8 cellular contexts compared by ENCODE assay signal in the genomic region with DNA sequence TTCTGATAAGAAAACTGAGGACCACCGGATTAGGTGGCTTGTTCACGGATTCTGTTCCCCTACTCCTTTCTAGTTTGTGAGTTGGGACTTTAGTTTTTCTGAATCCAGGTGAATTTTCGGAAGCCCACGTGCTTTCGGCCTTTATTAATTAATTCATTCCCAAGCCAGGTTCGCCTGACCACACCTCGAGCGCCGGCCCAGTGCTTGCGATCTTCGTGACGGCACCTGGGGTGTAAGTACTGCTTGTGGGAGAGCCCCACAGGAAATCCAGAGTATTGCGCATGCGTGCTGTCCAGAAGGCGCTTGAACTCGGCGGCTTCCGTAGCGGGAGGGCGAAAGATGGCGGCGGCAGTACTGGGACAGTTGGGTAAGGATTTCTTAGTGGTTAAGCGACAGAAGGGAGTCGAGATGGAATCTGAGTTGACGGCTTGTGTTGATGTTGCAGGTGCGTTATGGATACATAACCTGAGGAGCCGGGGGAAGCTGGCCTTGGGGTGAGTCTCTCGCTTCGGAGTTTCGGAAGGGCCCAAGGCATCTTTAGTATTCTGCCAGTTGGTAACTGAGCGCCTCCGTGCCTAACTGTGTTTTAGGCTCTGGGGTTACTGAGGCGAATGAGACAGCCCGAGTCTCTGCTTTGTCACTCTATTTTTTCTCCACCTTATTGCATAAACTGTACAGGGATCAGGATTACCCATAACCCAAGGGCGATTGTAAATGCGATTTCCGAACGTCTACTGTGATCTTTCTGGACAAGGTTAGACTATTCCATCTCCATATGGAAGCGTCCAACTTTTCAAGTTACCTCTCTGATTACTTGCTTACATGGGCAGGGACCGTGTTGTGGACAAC. TPM values are rescaled to one million over a fixed set of nuclear protein-coding genes. Genes with fewer than 3 reads are reported as not detected.
DNase-seq lines count a peak whose midpoint lies in the region; ATAC-seq and TF ChIP-seq lines count a peak whose summit lies in the region.

Gene MRPL22, plus strand, starts transcription at position 302 of the 849 bp plus-strand sequence. Its CDS starts 38 bp downstream, at position 340.

- peak within 1 kb of the TSS; percentile 100 for H3K4me3 Mint-ChIP-seq in type B pancreatic cell

- peak within 1 kb of the TSS; percentile 96 for H3K27ac Mint-ChIP-seq in type B pancreatic cell

- DNase-seq in GM13976 (ENCODE audit: low spot score), result peak; percentile 90
- DNase-seq in NCI-H1694 (lab: John Stamatoyannopoulos, UW), result peak; percentile 78
- peak; percentile 90 for DNase-seq in amniotic epithelial cell (ENCODE audit: low read depth)
- peak; percentile 95 for DNase-seq in left cardiac atrium
- DNase-seq in posterior cingulate gyrus, result peak; percentile 82 to 98 (median 90)
- peak; percentile 92 for DNase-seq in type B pancreatic cell (ENCODE audit: extremely low spot score, unreplicated experiment)

- H3K4me1 Mint-ChIP-seq in type B pancreatic cell (ENCODE audit: unreplicated experiment), result peaks cover 13% of the 10 kb centered on the region

- in situ Hi-C loops in GM13976 (cut with MboI; ENCODE audit: low sequenced_read_pairs, unreplicated experiment), result no loop called here

- H3K36me3 Mint-ChIP-seq in type B pancreatic cell, result no peaks in the 10 kb centered on the region

- intact Hi-C loops in T-helper 1 cell treated with Interleukin-12 subunit alpha and Interleukin-12 subunit beta and Interleukin-4 antibody, amounts not matched to agents 30 ng/mL and 1 ng/mL, for 36 hours (cut with micrococcal nuclease), result loop anchor here (1.0 to 10.0 kb wide), 6 partner anchors 186 to 1984 kb away; partner anchors contain the start of genes FAM114A2, GALNT10, LARP1 and MFAP3
- intact Hi-C loops in left cardiac atrium (cut with DNase I), result no loop called here
- intact Hi-C loops in posterior cingulate gyrus (cut with DNase I), result loop anchor here (5.0 kb wide), 1 partner anchor 84 kb away; the partner anchor contains the start of gene CNOT8

- ATAC-seq in HG02870 (IDR thresholded peaks at IDR 0.05; ENCODE audit: unreplicated experiment), result peak; percentile 45
- ATAC-seq in left cardiac atrium, result peak; percentile 68 to 69

- H3K9me3 Mint-ChIP-seq in type B pancreatic cell, result no peaks in the 10 kb centered on the region

- no peaks in the 10 kb centered on the region for H3K27me3 Mint-ChIP-seq in type B pancreatic cell

- no peak for TF ChIP-seq CTCF in GM13976 (IDR thresholded peaks at IDR 0.05; ENCODE audit: borderline replicate concordance, control extremely low read depth, extremely low read depth, insufficient read depth, missing control alignments)
- no peak for TF ChIP-seq CTCF in type B pancreatic cell (conservative IDR thresholded peaks at IDR 0.05)

RNA-seq across cellular contexts. Expression of gene MRPL22, which starts in this region (rescaled TPM):
- 51.9 and 60.5 TPM in 2 replicates for total RNA-seq in T-helper 1 cell treated with Interleukin-12 subunit alpha and Interleukin-12 subunit beta and Interleukin-4 antibody, amounts not matched to agents 30 ng/mL and 1 ng/mL, for 36 hours
- total RNA-seq in left cardiac atrium (10 to 100 TPM; 58.2 to 63.5 TPM), type B pancreatic cell (ENCODE audit: low replicate concordance) (41.1 and 54.9 TPM in 2 replicates)

Comparison
In these comparisons a context has a peak if more than half of its experiments do, and no peak if none do; other contexts are left out.
1. Peak in every context shown above with its lines: DNase-seq and ATAC-seq.
2. intact Hi-C loops: an anchor here in T-helper 1 cell treated with Interleukin-12 subunit alpha and Interleukin-12 subunit beta and Interleukin-4 antibody, amounts not matched to agents 30 ng/mL and 1 ng/mL, for 36 hours (1.0 to 10.0 kb wide) and posterior cingulate gyrus (5.0 kb wide); none called in left cardiac atrium.